10 cellular contexts compared by ENCODE assay signal in genomic region chr9:110110154-110110553, GRCh38.
DNase-seq lines count a peak whose midpoint lies in the region; ATAC-seq lines count a peak whose summit lies in the region.
"Had no signal": no experiment of that assay in that cellular context is flagged by ENCODE, and none has a peak within 500 bp of the region (broad histone marks: within the 10 kb centered on the region; RNA-seq: fewer than 3 reads in every experiment).

No MANE protein-coding gene starts in this region.

- no CpG with 5 or more reads among the region's 2 CpGs for WGBS in trophoblast cell (ENCODE audit: extremely low coverage, insufficient coverage, insufficient read length)

- H2BK12ac ChIP-seq in trophoblast cell (ENCODE audit: low read length) = peak overlapping the region; percentile 79

- no peak overlapping the region for H2BK5ac ChIP-seq in trophoblast cell (ENCODE audit: low read depth, low read length, poor library complexity)

- H4K8ac ChIP-seq in trophoblast cell (ENCODE audit: low read depth, low read length) = no peak overlapping the region

- peak overlapping the region; percentile 81 for H2AK5ac ChIP-seq in trophoblast cell (ENCODE audit: low read length)

- no peak overlapping the region for H4K12ac ChIP-seq in trophoblast cell (ENCODE audit: low read depth, low read length)

- H3K36me3 ChIP-seq in trophoblast cell (ENCODE audit: control insufficient read depth in 1 of 2, insufficient read depth in 2 of 2, low read length in 2 of 2) = no peaks in the 10 kb centered on the region

- peak overlapping the region; percentile 58 for H2BK120ac ChIP-seq in trophoblast cell (ENCODE audit: insufficient read depth, low read length, poor library complexity)

- peak overlapping the region; percentile 25 for H3K14ac ChIP-seq in trophoblast cell (ENCODE audit: low read length)

- H3K9me3 ChIP-seq in trophoblast cell (ENCODE audit: insufficient read depth, low read depth, low read length) = no peaks in the 10 kb centered on the region

- H3K4me2 ChIP-seq in trophoblast cell (ENCODE audit: low read length) = no peak overlapping the region

- no peak overlapping the region for H3K18ac ChIP-seq in trophoblast cell (ENCODE audit: low read length)

- no peak overlapping the region for H3K27ac ChIP-seq in trophoblast cell (ENCODE audit: low read depth, low read length)

- H3K4me1 ChIP-seq in trophoblast cell (ENCODE audit: control insufficient read depth in 1 of 2, insufficient read depth in 2 of 2, low read length in 2 of 2) = peaks cover 18 to 19% of the 10 kb centered on the region in 2 experiments

- H3K4me3 ChIP-seq in trophoblast cell (ENCODE audit: low read depth, low read length) = no peak overlapping the region

- H3K79me1 ChIP-seq in trophoblast cell (ENCODE audit: low read length) = peaks cover 7% of the 10 kb centered on the region

- H3K4ac ChIP-seq in trophoblast cell (ENCODE audit: low read depth, low read length) = peak overlapping the region; percentile 21

- H3K79me2 ChIP-seq in trophoblast cell (ENCODE audit: control insufficient read depth, insufficient read depth, low read length, poor library complexity) = peaks cover under 1% of the 10 kb centered on the region

- no peak overlapping the region for H3K9ac ChIP-seq in trophoblast cell (ENCODE audit: low read length)

- H3K27me3 ChIP-seq in trophoblast cell (ENCODE audit: insufficient read depth, low read length) = no peaks in the 10 kb centered on the region

- H4K91ac ChIP-seq in trophoblast cell (ENCODE audit: low read depth, low read length) = no peak overlapping the region

- DNase-seq in trophoblast cell = no peak
- DNase-seq in NCI-H748 (lab: John Stamatoyannopoulos, UW; ENCODE audit: unreplicated experiment) = no peak
- DNase-seq in HPDE6-E6E7 (ENCODE audit: extremely low spot score) = no peak
- DNase-seq in activated gamma-delta T cell (lab: John Stamatoyannopoulos, UW) = no peak
- no peak for DNase-seq in NCI-H1436 treated with DMSO at 0.1 percent for 48 hours (lab: John Stamatoyannopoulos, UW)
- DNase-seq: aorta, Kasumi-1 had no signal

- no peak overlapping the region for H2AFZ ChIP-seq in trophoblast cell (ENCODE audit: insufficient read depth, low read length, poor library complexity)

- ATAC-seq in GM19023 (IDR thresholded peaks at IDR 0.05; ENCODE audit: unreplicated experiment) (peak; percentile 67), GM21786 (IDR thresholded peaks at IDR 0.05; ENCODE audit: unreplicated experiment) (peak; percentile 94), HG03442 (IDR thresholded peaks at IDR 0.05; ENCODE audit: unreplicated experiment) (peak; percentile 76)

- H3K23ac ChIP-seq in trophoblast cell (ENCODE audit: low read length) = no peak overlapping the region
